8 cellular contexts compared by ENCODE assay signal in genomic region chr17:78890111-78890897, GRCh38.
DNase-seq lines count a peak whose midpoint lies in the region; ATAC-seq lines count a peak whose summit lies in the region.

No MANE protein-coding gene starts in this region.

- peak; percentile 20 for DNase-seq in activated CD4-positive, alpha-beta T cell treated with anti-CD3 and anti-CD28 coated beads for 1 hour
- DNase-seq in epidermal melanocyte (ENCODE audit: insufficient read length, low spot score) (peak; percentile 68), NCI-H510A treated with DMSO at 0.1 percent for 48 hours (lab: John Stamatoyannopoulos, UW) (no peak)
- peak; percentile 16 for DNase-seq in stimulated activated CD4-positive, alpha-beta T cell treated with anti-CD3 and anti-CD28 coated beads, Interleukin-12 subunit alpha, Interleukin-12 subunit beta, amount 100 ng/mL, for 4 hours

- ATAC-seq in GM18867 (IDR thresholded peaks at IDR 0.05; ENCODE audit: unreplicated experiment) (peak; percentile 49), HG03521 (IDR thresholded peaks at IDR 0.05; ENCODE audit: unreplicated experiment) (no peak), HG02642 (IDR thresholded peaks at IDR 0.05; ENCODE audit: poor library complexity, unreplicated experiment) (no peak), GM19351 (IDR thresholded peaks at IDR 0.05; ENCODE audit: unreplicated experiment) (no peak)
